In the genomic region with DNA sequence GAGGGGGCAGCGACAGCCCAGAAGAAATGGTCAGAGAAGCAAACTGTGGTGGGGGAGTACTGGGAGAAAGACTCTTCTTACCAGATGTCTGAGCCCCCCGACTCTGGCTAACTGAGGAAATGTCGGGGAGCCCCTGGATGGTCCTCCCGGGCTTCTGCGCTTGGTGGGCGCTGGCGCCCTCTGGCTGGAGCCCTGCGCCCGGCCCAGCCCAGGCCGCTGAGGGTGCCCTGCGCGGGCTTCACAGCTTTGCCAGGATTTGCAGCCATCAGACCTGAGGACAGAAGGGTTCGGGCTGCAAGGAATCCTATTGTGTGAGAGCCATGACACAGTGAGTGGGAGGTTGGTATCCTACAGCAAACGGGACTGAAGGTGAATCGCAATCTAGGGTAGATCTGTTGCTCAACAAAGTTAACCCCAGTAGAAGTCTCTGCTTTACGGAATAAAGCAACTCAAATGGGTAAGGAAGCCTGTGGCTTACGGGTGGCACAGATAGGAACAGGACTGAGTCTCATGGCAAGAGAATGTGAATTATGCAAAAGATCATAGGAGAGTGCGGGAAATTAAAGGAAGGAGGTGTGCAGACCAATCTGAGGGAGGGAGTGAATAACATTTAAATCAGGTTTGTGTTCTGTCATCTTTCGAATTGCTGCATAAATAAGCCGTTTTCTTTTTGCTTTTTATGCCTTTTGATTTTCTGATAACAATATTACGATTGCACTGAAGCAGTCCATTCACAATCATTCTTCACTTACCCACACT, we compare ENCODE assay signal across 8 cellular contexts. TPM values are rescaled to one million over a fixed set of nuclear protein-coding genes. Genes with fewer than 3 reads are reported as not detected.
A peak's percentile ranks its signal among the peaks of the same experiment; 100 is the strongest.
DNase-seq lines count a peak whose midpoint lies in the region; ATAC-seq and TF ChIP-seq lines count a peak whose summit lies in the region.

No MANE protein-coding gene starts in this region.

- H3K79me2 ChIP-seq in MM.1S (ENCODE audit: low read length) (no peaks in the 10 kb centered on the region), neural progenitor cell (ENCODE audit: low read depth) (no peaks in the 10 kb centered on the region)

- H3K27ac Mint-ChIP-seq in activated naive CD8-positive, alpha-beta T cell treated with anti-CD3 and anti-CD28 coated beads for 36 hours: no peak overlapping the region
- no peak overlapping the region for H3K27ac Mint-ChIP-seq in neural progenitor cell

- H4K20me1 ChIP-seq in MM.1S (ENCODE audit: insufficient read depth, low read length) (no peaks in the 10 kb centered on the region), neural progenitor cell (ENCODE audit: low read depth) (peaks cover 7% of the 10 kb centered on the region)

- H3K27me3 ChIP-seq in MM.1S (replicated peaks; ENCODE audit: insufficient read depth, low read length) (no peaks in the 10 kb centered on the region), neural progenitor cell (peaks cover 52% of the 10 kb centered on the region)

- peak; percentile 91 for ATAC-seq in Right ventricle myocardium inferior

- no peaks in the 10 kb centered on the region for H3K9me2 ChIP-seq in MM.1S (replicated peaks; ENCODE audit: insufficient read depth, low read length)

- in situ Hi-C loops in Caki2 (cut with HindIII; ENCODE audit: low pct_unique_long_range_greater_than_20kb, low sequenced_read_pairs): no loop called here

- peaks cover 5% of the 10 kb centered on the region for H3K4me1 Mint-ChIP-seq in activated naive CD8-positive, alpha-beta T cell treated with anti-CD3 and anti-CD28 coated beads for 36 hours
- peaks cover 14% of the 10 kb centered on the region for H3K4me1 Mint-ChIP-seq in neural progenitor cell

- no peaks in the 10 kb centered on the region for H3K4me1 ChIP-seq in MM.1S (ENCODE audit: low read length)
- peaks cover 3% of the 10 kb centered on the region for H3K4me1 ChIP-seq in neural progenitor cell

- H2AFZ ChIP-seq in MM.1S (ENCODE audit: low read length) (peak overlapping the region; percentile 92), neural progenitor cell (replicated peaks) (peak overlapping the region; percentile 97)

- H3K9me3 ChIP-seq in MM.1S (replicated peaks; ENCODE audit: insufficient read depth, low read length) (no peaks in the 10 kb centered on the region), neural progenitor cell (ENCODE audit: low read depth) (no peaks in the 10 kb centered on the region)

- DNase-seq in Caki2 (ENCODE audit: low read depth) (peak; percentile 48), GM20000 (ENCODE audit: low spot score) (peak; percentile 65), MM.1S (no peak), Right ventricle myocardium inferior (ENCODE audit: missing footprints) (peak; percentile 76), neural progenitor cell (ENCODE audit: low spot score) (peak; percentile 80), GM19240 (ENCODE audit: insufficient read length, low spot score) (no peak)
- DNase-seq in activated naive CD8-positive, alpha-beta T cell treated with anti-CD3 and anti-CD28 coated beads for 36 hours: peak; percentile 21
- DNase-seq in activated effector memory CD4-positive, alpha-beta T cell treated with anti-CD3 and anti-CD28 coated beads, Interleukin-2, amount 50 U/mL, for 16 hours: no peak

- peak overlapping the region; percentile 23; the same call in 1 of the 2 replicates for H3K9ac ChIP-seq in MM.1S (ENCODE audit: low read length)
- H3K9ac ChIP-seq in neural progenitor cell: no peak overlapping the region

- TF ChIP-seq CTCF in GM20000 (IDR thresholded peaks at IDR 0.05; ENCODE audit: extremely low read depth, missing control alignments): no peak
- peak; percentile 59 for TF ChIP-seq CTCF in MM.1S (IDR thresholded peaks at IDR 0.05; ENCODE audit: low read length)
- TF ChIP-seq CTCF in neural progenitor cell (IDR thresholded peaks at IDR 0.05): peak; percentile 71

- H3K4me3 ChIP-seq in MM.1S (ENCODE audit: low read length) (peak overlapping the region; percentile 75), neural progenitor cell (peak overlapping the region; percentile 71)

- intact Hi-C loops in Right ventricle myocardium inferior (cut with DNase I): loop anchor here (1.0 to 5.0 kb wide), 4 partner anchors 15 to 135 kb away; no protein-coding TSS in a partner anchor

- H3F3A ChIP-seq in MM.1S (ENCODE audit: insufficient read depth, low read length) (0 out of 2 replicates have a peak, but pooled peaks cover 3% of the 10 kb centered on the region), neural progenitor cell (ENCODE audit: low read depth) (peaks cover 4% of the 10 kb centered on the region)

- H3K27me3 Mint-ChIP-seq in activated naive CD8-positive, alpha-beta T cell treated with anti-CD3 and anti-CD28 coated beads for 36 hours: peaks cover 90% of the 10 kb centered on the region
- peaks cover 11% of the 10 kb centered on the region for H3K27me3 Mint-ChIP-seq in neural progenitor cell (ENCODE audit: insufficient read depth, low read depth)

- no peaks in the 10 kb centered on the region for H3K36me3 Mint-ChIP-seq in activated naive CD8-positive, alpha-beta T cell treated with anti-CD3 and anti-CD28 coated beads for 36 hours
- no peaks in the 10 kb centered on the region for H3K36me3 Mint-ChIP-seq in neural progenitor cell

- H3K9me3 Mint-ChIP-seq in activated naive CD8-positive, alpha-beta T cell treated with anti-CD3 and anti-CD28 coated beads for 36 hours: no peaks in the 10 kb centered on the region
- H3K9me3 Mint-ChIP-seq in neural progenitor cell: no peaks in the 10 kb centered on the region

- H3K27ac ChIP-seq in MM.1S (ENCODE audit: low read length): no peak overlapping the region
- H3K27ac ChIP-seq in neural progenitor cell: no peak overlapping the region

- peak overlapping the region; percentile 61 for H3K4me3 Mint-ChIP-seq in activated naive CD8-positive, alpha-beta T cell treated with anti-CD3 and anti-CD28 coated beads for 36 hours
- H3K4me3 Mint-ChIP-seq in neural progenitor cell: peak overlapping the region; percentile 76

- no peaks in the 10 kb centered on the region for H3K36me3 ChIP-seq in MM.1S (replicated peaks; ENCODE audit: insufficient read depth, low read length)
- H3K36me3 ChIP-seq in neural progenitor cell: no peaks in the 10 kb centered on the region

- H3K4me2 ChIP-seq in MM.1S (ENCODE audit: low read depth, low read length) (peak overlapping the region; percentile 88), neural progenitor cell (peak overlapping the region; percentile 87)

RNA-seq across cellular contexts. Expression of gene RCAN2, which starts 0.7 kb away (rescaled TPM):
- total RNA-seq in Caki2 (2014; rRNA removed; shearing (Covaris generic); ENCODE audit: low replicate concordance): 1.8 TPM in 1 of 2 replicates, not detected in the other
- total RNA-seq in activated naive CD8-positive, alpha-beta T cell treated with anti-CD3 and anti-CD28 coated beads for 36 hours: not detected
- total RNA-seq in Right ventricle myocardium inferior: 273 TPM
- total RNA-seq in neural progenitor cell (ENCODE audit: low replicate concordance): 5.8 and 6.7 TPM in 2 replicates

Comparison
In these comparisons a context has a peak if more than half of its experiments do, and no peak if none do; other contexts are left out.
1. DNase-seq: peak in Caki2 (single experiment), GM20000 (single experiment), activated naive CD8-positive, alpha-beta T cell treated with anti-CD3 and anti-CD28 coated beads for 36 hours (single experiment), Right ventricle myocardium inferior (single experiment) and neural progenitor cell (single experiment); none in MM.1S (single experiment), activated effector memory CD4-positive, alpha-beta T cell treated with anti-CD3 and anti-CD28 coated beads, Interleukin-2, amount 50 U/mL, for 16 hours (single experiment) and GM19240 (single experiment).
2. RNA of gene RCAN2, which starts 0.7 kb away (total RNA-seq): 273 TPM in Right ventricle myocardium inferior (single experiment); 5.8 to 6.7 TPM in neural progenitor cell, 1.8 TPM in Caki2 and not detected in activated naive CD8-positive, alpha-beta T cell treated with anti-CD3 and anti-CD28 coated beads for 36 hours; every median in the first group is over 10 times any median in the second.